Comparison of ENCODE assay signal across 19 cellular contexts in the genomic region with DNA sequence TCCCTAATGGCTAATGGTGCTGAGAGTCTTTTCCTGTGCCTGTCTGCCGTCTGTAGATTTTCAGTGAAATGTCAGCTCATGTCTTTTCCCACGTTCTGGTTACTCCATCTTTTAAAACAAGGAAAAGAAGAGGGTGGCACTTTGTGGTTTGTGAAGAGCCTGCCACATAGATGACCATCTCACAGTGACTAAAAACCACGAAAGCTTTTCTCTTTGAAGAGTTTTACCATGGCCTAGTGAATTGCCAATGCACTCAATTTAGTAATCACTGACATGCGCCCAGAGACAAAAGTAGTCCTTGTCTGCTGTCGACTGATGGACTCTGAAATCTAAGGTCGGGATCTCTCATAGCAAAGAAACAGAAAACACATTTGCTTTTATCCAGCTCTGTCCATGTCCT. TPM values are rescaled to one million over a fixed set of nuclear protein-coding genes. Genes with fewer than 3 reads are reported as not detected.
DNase-seq lines count a peak whose midpoint lies in the region; ATAC-seq and FAIRE-seq lines count a peak whose summit lies in the region.
"Had no signal": no experiment of that assay in that cellular context is flagged by ENCODE, and none has a peak within 500 bp of the region (broad histone marks: within the 10 kb centered on the region; RNA-seq: fewer than 3 reads in every experiment).

No MANE protein-coding gene starts in this region.

- DNase-seq in M059J (ENCODE audit: low read depth) (peak; percentile 68), foreskin melanocyte (peak; percentile 17), myocyte (ENCODE audit: low read depth) (peak; percentile 20), NCI-H187 treated with DMSO at 0.1 percent for 48 hours (lab: John Stamatoyannopoulos, UW) (no peak), NCI-H510A treated with DMSO at 0.1 percent for 48 hours (lab: John Stamatoyannopoulos, UW) (no peak), HTR-8/SVneo (ENCODE audit: insufficient read length, low spot score) (no peak)
- DNase-seq: BE2C; CD4-positive, alpha-beta memory T cell; DMS79; HCEC 1CT; HFFc6; IMR-90 had no signal

- ATAC-seq in GM18870 (IDR thresholded peaks at IDR 0.05; ENCODE audit: unreplicated experiment): no peak
- ATAC-seq: A549, GM12878 had no signal

- FAIRE-seq in HTR-8/SVneo (lab: Jason Lieb, UNC): no peak
- FAIRE-seq: A549, GM12878, GM18507 had no signal

RNA-seq across cellular contexts. Expression of gene SPATA31C2, which starts 50.4 kb away (rescaled TPM):
- not detected in 2 replicates for total RNA-seq in M059J (2014; rRNA removed; shearing (Covaris generic))
- total RNA-seq in myocyte: not detected in 2 replicates
- polyA plus RNA-seq in myocyte (2012): not detected
- total RNA-seq: CD4-positive, alpha-beta memory T cell; G401; GM12878; H4; HFFc6; IMR-90 had no signal
- polyA plus RNA-seq: A549, AG04450, GM12878 had no signal

Comparison
In these comparisons a context has a peak if more than half of its experiments do, and no peak if none do; other contexts are left out.
1. DNase-seq: peak in M059J (single experiment), foreskin melanocyte (single experiment) and myocyte (single experiment); none in NCI-H187 treated with DMSO at 0.1 percent for 48 hours (single experiment), NCI-H510A treated with DMSO at 0.1 percent for 48 hours (single experiment) and HTR-8/SVneo (single experiment).